10 cellular contexts compared by ENCODE assay signal in genomic region chr1:156801409-156802121, GRCh38. TPM values are rescaled to one million over a fixed set of nuclear protein-coding genes. Genes with fewer than 3 reads are reported as not detected.
DNase-seq lines count a peak whose midpoint lies in the region; ATAC-seq and TF ChIP-seq lines count a peak whose summit lies in the region.
"Had no signal": no experiment of that assay in that cellular context is flagged by ENCODE, and none has a peak within 500 bp of the region (broad histone marks: within the 10 kb centered on the region; RNA-seq: fewer than 3 reads in every experiment).

No MANE protein-coding gene starts in this region.

- H3K9me3 Mint-ChIP-seq in CD4-positive, CD25-positive, alpha-beta regulatory T cell: no peaks in the 10 kb centered on the region
- H3K9me3 Mint-ChIP-seq in memory B cell: no peaks in the 10 kb centered on the region

- peak overlapping the region in 1 of 4 donors; percentile 69 for H3K4me3 Mint-ChIP-seq in CD4-positive, CD25-positive, alpha-beta regulatory T cell
- H3K4me3 Mint-ChIP-seq in memory B cell: no peak overlapping the region

- H3K9ac ChIP-seq in adipocyte (ENCODE audit: low read length): peak overlapping the region; percentile 17

- H3K4me3 ChIP-seq in CD4-positive, CD25-positive, alpha-beta regulatory T cell (ENCODE audit: low read depth, low read length): no peak overlapping the region
- H3K4me3 ChIP-seq in HFF-Myc (replicated peaks; ENCODE audit: low read depth, low read length) (no peak overlapping the region), adipocyte (ENCODE audit: low read length) (no peak overlapping the region)

- H3K27me3 ChIP-seq in CD4-positive, CD25-positive, alpha-beta regulatory T cell (ENCODE audit: control insufficient read depth, insufficient read depth, low read length): no peaks in the 10 kb centered on the region
- no peaks in the 10 kb centered on the region for H3K27me3 ChIP-seq in adipocyte (replicated peaks; ENCODE audit: control insufficient read depth, insufficient read depth, low read length)

- no peak for ATAC-seq in CD4-positive, CD25-positive, alpha-beta regulatory T cell (ENCODE audit: low read depth in 2 of 2)
- ATAC-seq in memory B cell (ENCODE audit: low read depth) (no peak), GM21717 (IDR thresholded peaks at IDR 0.05; ENCODE audit: unreplicated experiment) (no peak), GM19455 (IDR thresholded peaks at IDR 0.05; ENCODE audit: unreplicated experiment) (no peak)

- peaks cover 44% of the 10 kb centered on the region for H3K36me3 ChIP-seq in CD4-positive, CD25-positive, alpha-beta regulatory T cell (ENCODE audit: control insufficient read depth, insufficient read depth, low read length)
- peaks cover 45% of the 10 kb centered on the region for H3K36me3 ChIP-seq in adipocyte (ENCODE audit: control insufficient read depth, insufficient read depth, low read length, severe bottlenecking)

- DNase-seq in CD4-positive, CD25-positive, alpha-beta regulatory T cell: no peak
- DNase-seq in HFF-Myc (ENCODE audit: extremely low read depth, low read depth) (peak; percentile 93), adipocyte (ENCODE audit: low read depth) (peak; percentile 94), memory B cell (ENCODE audit: low spot score in 2 of 2) (no peak), COR-L47 (lab: John Stamatoyannopoulos, UW) (no peak), COLO829 (ENCODE audit: low spot score) (no peak)
- DNase-seq: activated gamma-delta T cell had no signal

- peaks cover 30% of the 10 kb centered on the region for H3K36me3 Mint-ChIP-seq in CD4-positive, CD25-positive, alpha-beta regulatory T cell
- H3K36me3 Mint-ChIP-seq in memory B cell: peaks cover 14% of the 10 kb centered on the region

- H3K27ac Mint-ChIP-seq in CD4-positive, CD25-positive, alpha-beta regulatory T cell: peak overlapping the region; percentile 39 to 86 (median 65)
- peak overlapping the region; percentile 72 for H3K27ac Mint-ChIP-seq in memory B cell

- H3K27me3 Mint-ChIP-seq in CD4-positive, CD25-positive, alpha-beta regulatory T cell: no peaks in the 10 kb centered on the region
- no peaks in the 10 kb centered on the region for H3K27me3 Mint-ChIP-seq in memory B cell

- TF ChIP-seq CTCF in HFF-Myc (IDR thresholded peaks at IDR 0.05; ENCODE audit: low read depth, low read length, missing control alignments): peak; percentile 59

- no peak overlapping the region for H3K27ac ChIP-seq in CD4-positive, CD25-positive, alpha-beta regulatory T cell (ENCODE audit: insufficient read depth, low read length, poor library complexity, severe bottlenecking)

- no peaks in the 10 kb centered on the region for H3K9me3 ChIP-seq in CD4-positive, CD25-positive, alpha-beta regulatory T cell (ENCODE audit: control insufficient read depth in 2 of 2, low read length in 2 of 2)
- no peaks in the 10 kb centered on the region for H3K9me3 ChIP-seq in adipocyte (ENCODE audit: control insufficient read depth, low read length)

- peaks cover 15% of the 10 kb centered on the region for H3K4me1 ChIP-seq in CD4-positive, CD25-positive, alpha-beta regulatory T cell (ENCODE audit: control insufficient read depth, insufficient read depth, low read length, poor library complexity, severe bottlenecking)
- peaks cover 31% of the 10 kb centered on the region for H3K4me1 ChIP-seq in adipocyte (ENCODE audit: control insufficient read depth, insufficient read depth, low read length)

- peaks cover 11 to 26% (median 14%) of the 10 kb centered on the region in 4 donors for H3K4me1 Mint-ChIP-seq in CD4-positive, CD25-positive, alpha-beta regulatory T cell
- peaks cover under 1% of the 10 kb centered on the region for H3K4me1 Mint-ChIP-seq in memory B cell

RNA-seq across cellular contexts. Expression of gene SH2D2A, which starts 15.1 kb away (rescaled TPM):
- total RNA-seq in CD4-positive, CD25-positive, alpha-beta regulatory T cell: 158 TPM
- 10 to 100 TPM; 27.3 to 36.4 (median 31.2) TPM for polyA plus RNA-seq in CD4-positive, CD25-positive, alpha-beta regulatory T cell

RNA-seq across cellular contexts. Expression of gene PRCC, which starts 34.2 kb away (rescaled TPM):
- 67.8 TPM for total RNA-seq in CD4-positive, CD25-positive, alpha-beta regulatory T cell
- polyA plus RNA-seq in CD4-positive, CD25-positive, alpha-beta regulatory T cell: 10 to 100 TPM; 35.5 to 43.3 (median 36.4) TPM

RNA-seq across cellular contexts. Expression of gene HDGF, which starts 50.1 kb away (rescaled TPM):
- 87.6 TPM for total RNA-seq in CD4-positive, CD25-positive, alpha-beta regulatory T cell
- 10 to 100 TPM; 26.9 to 50.2 (median 36.7) TPM for polyA plus RNA-seq in CD4-positive, CD25-positive, alpha-beta regulatory T cell

RNA-seq across cellular contexts. Expression of gene INSRR, which starts 57.4 kb away (rescaled TPM):
- total RNA-seq in CD4-positive, CD25-positive, alpha-beta regulatory T cell: 0.07 TPM
- polyA plus RNA-seq in CD4-positive, CD25-positive, alpha-beta regulatory T cell: not detected
- total RNA-seq: lower leg skin had no signal

RNA-seq across cellular contexts. Expression of gene NTRK1, which starts 59.1 kb away (rescaled TPM):
- total RNA-seq in CD4-positive, CD25-positive, alpha-beta regulatory T cell: 0.91 TPM
- polyA plus RNA-seq in CD4-positive, CD25-positive, alpha-beta regulatory T cell: under 1 TPM in 3 of 4 donors, not detected in 1; 0.06 to 0.44 (median 0.10) TPM

Comparison
In these comparisons a context has a peak if more than half of its experiments do, and no peak if none do; other contexts are left out.
1. DNase-seq: peak in HFF-Myc (single experiment) and adipocyte (single experiment); none in CD4-positive, CD25-positive, alpha-beta regulatory T cell (0 of 3), memory B cell (0 of 2), COR-L47 (single experiment) and COLO829 (single experiment).